21 cellular contexts compared by ENCODE assay signal in genomic region chr16:27827765-27828164, GRCh38.
A peak's percentile ranks its signal among the peaks of the same experiment; 100 is the strongest.
DNase-seq lines count a peak whose midpoint lies in the region; FAIRE-seq and TF ChIP-seq lines count a peak whose summit lies in the region.
"Had no signal": no experiment of that assay in that cellular context is flagged by ENCODE, and none has a peak within 500 bp of the region (broad histone marks: within the 10 kb centered on the region; RNA-seq: fewer than 3 reads in every experiment).

No MANE protein-coding gene starts in this region.

- DNase-seq in chondrocyte (ENCODE audit: low spot score): peak; percentile 5
- DNase-seq in islet precursor cell: peak; percentile 12
- DNase-seq in sigmoid colon: peak; percentile 3
- no peak for DNase-seq in urothelium cell line (ENCODE audit: low spot score)
- DNase-seq in H9: no peak
- DNase-seq in tibial artery: no peak
- no peak for DNase-seq in mucosa of gallbladder (ENCODE audit: low spot score)
- DNase-seq: ACHN; BE2C; Caco-2; CD4-positive, alpha-beta T cell; DMS79; GDM1; H7 had no signal

- no peak overlapping the region for H3K56ac ChIP-seq in H9 (ENCODE audit: insufficient read length, low read depth, low read length)

- H4K91ac ChIP-seq in H9 (ENCODE audit: insufficient read length, low read depth, low read length): no peak overlapping the region

- H3K23ac ChIP-seq in H9 (ENCODE audit: insufficient read length, low read depth, low read length): no peak overlapping the region

- H3K9me3 Mint-ChIP-seq in chondrocyte (ENCODE audit: low read depth): peaks cover 17% of the 10 kb centered on the region
- peaks cover 13 to 17% of the 10 kb centered on the region in 2 experiments for H3K9me3 Mint-ChIP-seq in H9

- no peak overlapping the region for H3K18ac ChIP-seq in H9 (ENCODE audit: insufficient read length, low read depth, low read length)

- intact Hi-C loops in sigmoid colon (cut with DNase I) (no loop called here), tibial artery (cut with DNase I; ENCODE audit: low total_unique reads) (no loop called here)

- no peaks in the 10 kb centered on the region for H3K79me2 ChIP-seq in H9 (ENCODE audit: insufficient read depth, low read length)

- no peak overlapping the region for H3K4me2 ChIP-seq in H9 (ENCODE audit: insufficient read depth, insufficient read length, low read length)
- H3K4me2 ChIP-seq: GM23338 had no signal

- no peaks in the 10 kb centered on the region for H4K20me1 ChIP-seq in H9 (ENCODE audit: control insufficient read depth, insufficient read depth, insufficient read length)

- no peak overlapping the region for H4K5ac ChIP-seq in H9 (ENCODE audit: insufficient read length, low read depth, low read length)

- H3K27ac Mint-ChIP-seq in chondrocyte (ENCODE audit: unreplicated experiment): no peak overlapping the region
- no peak overlapping the region for H3K27ac Mint-ChIP-seq in H9
- H3K27ac Mint-ChIP-seq: CD4-positive, alpha-beta T cell; GM23338 had no signal

- H3K79me1 ChIP-seq in H9 (ENCODE audit: insufficient read depth, low read depth, low read length, poor library complexity, severe bottlenecking): no peaks in the 10 kb centered on the region

- no peak overlapping the region for H2BK15ac ChIP-seq in H9 (ENCODE audit: low read depth, low read length)

- no peak overlapping the region for H3K9ac ChIP-seq in H9 (ENCODE audit: extremely low read depth, insufficient read length, low read length)

- TF ChIP-seq EP300 in sigmoid colon (IDR thresholded peaks at IDR 0.05): no peak

- no peak overlapping the region for H3K14ac ChIP-seq in H9 (ENCODE audit: insufficient read depth, low read length)

- WGBS in sigmoid colon, 2 donors: 69 to 92% methylated on average over 3 of the region's 3 CpGs
- WGBS in H9 (ENCODE audit: extremely low coverage, insufficient read length, low lambda C conversion rate): no CpG with 5 or more reads among the region's 3 CpGs

- H3K36me3 Mint-ChIP-seq in chondrocyte (ENCODE audit: low read depth): peaks cover 2% of the 10 kb centered on the region
- peaks cover 4 to 5% (median 5%) of the 10 kb centered on the region in 3 experiments for H3K36me3 Mint-ChIP-seq in H9 (ENCODE audit: insufficient read depth in 1 of 3, low read depth in 3 of 3)

- H3K36me3 ChIP-seq in sigmoid colon (no peaks in the 10 kb centered on the region), tibial artery (no peaks in the 10 kb centered on the region)
- H3K36me3 ChIP-seq: BE2C had no signal

- no peak overlapping the region for H2BK12ac ChIP-seq in H9 (ENCODE audit: insufficient read length, low read depth, low read length)

- H3K27ac ChIP-seq in sigmoid colon: no peak overlapping the region
- H3K27ac ChIP-seq in H9 (ENCODE audit: insufficient read length, low read depth, low read length): no peak overlapping the region
- no peak overlapping the region for H3K27ac ChIP-seq in tibial artery
- H3K27ac ChIP-seq: C4-2B had no signal

- H4K8ac ChIP-seq in H9 (replicated peaks; ENCODE audit: insufficient read length, low read depth, low read length): no peak overlapping the region

- H3K4me3 Mint-ChIP-seq in chondrocyte (ENCODE audit: unreplicated experiment) (no peak overlapping the region), H9 (no peak overlapping the region)
- H3K4me3 Mint-ChIP-seq: CD4-positive, alpha-beta T cell; GM23338 had no signal

- H2BK5ac ChIP-seq in H9 (ENCODE audit: insufficient read length, low read length): no peak overlapping the region

- no peak for TF ChIP-seq POLR2A in sigmoid colon (IDR thresholded peaks at IDR 0.05)

- peak; percentile 90 for FAIRE-seq in urothelium cell line (lab: Jason Lieb, UNC)
- FAIRE-seq: A204.1, D721Med, GM12892, GM18507, K562 had no signal

- TF ChIP-seq CTCF in chondrocyte (IDR thresholded peaks at IDR 0.05) (no peak), sigmoid colon (IDR thresholded peaks at IDR 0.05) (no peak), H9 (conservative IDR thresholded peaks at IDR 0.05) (no peak), tibial artery (IDR thresholded peaks at IDR 0.05) (no peak)

- no peak overlapping the region for H2BK20ac ChIP-seq in H9 (ENCODE audit: low read depth, low read length, poor library complexity, severe bottlenecking)

- no peak overlapping the region for H2AK5ac ChIP-seq in H9 (ENCODE audit: insufficient read length, low read length)

- no peaks in the 10 kb centered on the region for H3K23me2 ChIP-seq in H9 (ENCODE audit: insufficient read length, low read depth, low read length, poor library complexity, severe bottlenecking)

- H3K9me3 ChIP-seq in sigmoid colon (peaks cover 0 to 11% (median 3%) of the 10 kb centered on the region in 4 donors), H9 (ENCODE audit: control insufficient read depth, low read depth, low read length) (no peaks in the 10 kb centered on the region), tibial artery (peaks cover 0 to 15% (median 6%) of the 10 kb centered on the region in 3 donors)
- H3K9me3 ChIP-seq: BE2C, Caco-2 had no signal

- H2AFZ ChIP-seq in H9 (ENCODE audit: low read length): no peak overlapping the region
- H2AFZ ChIP-seq: GM23338 had no signal

- H3K27me3 Mint-ChIP-seq in chondrocyte (ENCODE audit: low read depth): peaks cover 27% of the 10 kb centered on the region
- H3K27me3 Mint-ChIP-seq in H9 (ENCODE audit: low read depth): peaks cover 22% of the 10 kb centered on the region

- H3K4me1 ChIP-seq in sigmoid colon (no peaks in the 10 kb centered on the region), H9 (ENCODE audit: insufficient read depth, low read length) (no peaks in the 10 kb centered on the region), tibial artery (no peaks in the 10 kb centered on the region)
- H3K4me1 ChIP-seq: BE2C had no signal

- H3K4me1 Mint-ChIP-seq in chondrocyte (ENCODE audit: low read depth) (no peaks in the 10 kb centered on the region), H9 (peaks cover 4 to 9% of the 10 kb centered on the region in 2 experiments; a peak in 3 of 4 replicates)
- H3K4me1 Mint-ChIP-seq: GM23338 had no signal

- no peak overlapping the region for H3T11ph ChIP-seq in H9 (ENCODE audit: low read length)

- no peak overlapping the region for H3K4ac ChIP-seq in H9 (ENCODE audit: low read depth, low read length)

- H2BK120ac ChIP-seq in H9 (ENCODE audit: low read depth, low read length, poor library complexity, severe bottlenecking): no peak overlapping the region

- H3K4me3 ChIP-seq in sigmoid colon: no peak overlapping the region
- no peak overlapping the region for H3K4me3 ChIP-seq in tibial artery
- H3K4me3 ChIP-seq: GM23338, K562 had no signal

- no peaks in the 10 kb centered on the region for H3K27me3 ChIP-seq in sigmoid colon
- no peaks in the 10 kb centered on the region for H3K27me3 ChIP-seq in H9 (ENCODE audit: insufficient read depth, low read length)
- H3K27me3 ChIP-seq in tibial artery: no peaks in the 10 kb centered on the region
- H3K27me3 ChIP-seq: BE2C had no signal

Comparison
In these comparisons a context has a peak if more than half of its experiments do, and no peak if none do; other contexts are left out.
1. DNase-seq: peak in chondrocyte (single experiment), islet precursor cell (single experiment) and sigmoid colon (single experiment); none in urothelium cell line (single experiment), H9 (single experiment), tibial artery (0 of 2) and mucosa of gallbladder (single experiment).